14 cellular contexts compared by ENCODE assay signal in genomic region chr11:114140826-114141225, GRCh38.
"Had no signal": no experiment of that assay in that cellular context is flagged by ENCODE, and none has a peak within 500 bp of the region (broad histone marks: within the 10 kb centered on the region; RNA-seq: fewer than 3 reads in every experiment).

No MANE protein-coding gene starts in this region.

- H3K27ac ChIP-seq: neural progenitor cell, WERI-Rb-1 had no signal

- H3K36me3 ChIP-seq: neural progenitor cell, WERI-Rb-1 had no signal

- H3K9me3 ChIP-seq: body of pancreas, suprapubic skin had no signal

- H3K4me3 Mint-ChIP-seq: activated CD4-positive, alpha-beta T cell treated with anti-CD3 and anti-CD28 coated beads for 36 hours; activated CD8-positive, alpha-beta T cell treated with anti-CD3 and anti-CD28 coated beads for 36 hours; activated naive CD4-positive, alpha-beta T cell treated with anti-CD3 and anti-CD28 coated beads, Interleukin-2, amount 10 ng/mL, durations not matched to agents 7 days and 5 days; endodermal cell; neural progenitor cell; stimulated activated effector memory CD8-positive, alpha-beta T cell treated with anti-CD3 and anti-CD28 coated beads, Interleukin-12 subunit alpha, Interleukin-12 subunit beta, amount 100 ng/mL, for 72 hours had no signal

- H3K4me3 ChIP-seq: body of pancreas, neural progenitor cell, SK-N-MC, suprapubic skin had no signal

- DNase-seq: activated CD4-positive, alpha-beta T cell treated with anti-CD3 and anti-CD28 coated beads for 36 hours; activated CD8-positive, alpha-beta T cell treated with anti-CD3 and anti-CD28 coated beads for 36 hours; activated naive CD4-positive, alpha-beta T cell treated with anti-CD3 and anti-CD28 coated beads, Interleukin-2, amount 10 ng/mL, durations not matched to agents 7 days and 5 days; body of pancreas; dermis blood vessel endothelial cell; endodermal cell; erythroblast; mesenchymal stem cell; T-helper 1 cell; WERI-Rb-1 had no signal

- H3K9me3 Mint-ChIP-seq: activated CD8-positive, alpha-beta T cell treated with anti-CD3 and anti-CD28 coated beads for 36 hours; activated naive CD4-positive, alpha-beta T cell treated with anti-CD3 and anti-CD28 coated beads, Interleukin-2, amount 10 ng/mL, durations not matched to agents 7 days and 5 days; endodermal cell; stimulated activated effector memory CD8-positive, alpha-beta T cell treated with anti-CD3 and anti-CD28 coated beads, Interleukin-12 subunit alpha, Interleukin-12 subunit beta, amount 100 ng/mL, for 72 hours had no signal

- H3K27me3 ChIP-seq: body of pancreas, neural progenitor cell, suprapubic skin had no signal

- ATAC-seq: activated CD4-positive, alpha-beta T cell treated with anti-CD3 and anti-CD28 coated beads for 36 hours; activated CD8-positive, alpha-beta T cell treated with anti-CD3 and anti-CD28 coated beads for 36 hours; body of pancreas; stimulated activated effector memory CD8-positive, alpha-beta T cell treated with anti-CD3 and anti-CD28 coated beads, Interleukin-12 subunit alpha, Interleukin-12 subunit beta, amount 100 ng/mL, for 72 hours had no signal

- H3K27ac Mint-ChIP-seq: activated CD4-positive, alpha-beta T cell treated with anti-CD3 and anti-CD28 coated beads for 36 hours; activated CD8-positive, alpha-beta T cell treated with anti-CD3 and anti-CD28 coated beads for 36 hours; activated naive CD4-positive, alpha-beta T cell treated with anti-CD3 and anti-CD28 coated beads, Interleukin-2, amount 10 ng/mL, durations not matched to agents 7 days and 5 days; endodermal cell had no signal

- H3K27me3 Mint-ChIP-seq: activated CD4-positive, alpha-beta T cell treated with anti-CD3 and anti-CD28 coated beads for 36 hours; activated CD8-positive, alpha-beta T cell treated with anti-CD3 and anti-CD28 coated beads for 36 hours had no signal
